9 cellular contexts compared by ENCODE assay signal in the genomic region with DNA sequence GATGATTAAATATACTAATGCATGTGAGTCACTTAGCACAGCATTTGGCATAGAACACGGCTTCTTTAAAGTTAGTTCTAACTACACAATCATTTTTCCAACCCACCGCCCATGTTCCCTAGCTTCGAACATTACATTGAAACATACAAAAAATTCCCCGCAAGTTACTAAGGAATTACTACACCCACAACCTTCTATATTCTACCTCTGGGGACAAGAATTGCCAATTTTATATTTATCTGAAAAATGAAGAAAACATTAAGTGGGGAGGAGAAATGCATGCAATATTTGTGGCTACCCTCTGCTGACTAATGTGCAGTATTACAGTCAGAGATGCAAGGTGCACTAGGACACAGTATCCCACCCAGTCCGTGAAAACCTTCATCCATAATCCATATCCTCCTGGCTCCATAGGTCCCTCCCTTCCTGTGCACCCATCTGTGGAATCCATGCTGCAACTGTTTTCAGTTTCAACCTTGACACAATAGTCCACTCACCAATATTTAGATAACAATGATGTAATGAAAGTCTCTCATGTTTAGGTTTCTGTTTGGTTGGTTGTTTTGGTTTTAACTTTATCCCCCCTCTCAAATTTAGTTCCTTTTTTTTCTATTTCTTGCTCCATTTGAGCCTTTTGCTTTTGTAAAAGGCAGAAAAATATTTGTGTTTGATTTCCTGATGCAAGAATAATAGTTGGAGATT. TPM values are rescaled to one million over a fixed set of nuclear protein-coding genes. Genes with fewer than 3 reads are reported as not detected.
A peak's percentile ranks its signal among the peaks of the same experiment; 100 is the strongest.
DNase-seq lines count a peak whose midpoint lies in the region; ATAC-seq and TF ChIP-seq lines count a peak whose summit lies in the region.
"Had no signal": no experiment of that assay in that cellular context is flagged by ENCODE, and none has a peak within 500 bp of the region (broad histone marks: within the 10 kb centered on the region; RNA-seq: fewer than 3 reads in every experiment).

No MANE protein-coding gene starts in this region.

- peak; percentile 43 for TF ChIP-seq CTCF in 22Rv1 (IDR thresholded peaks at IDR 0.05)
- peak; percentile 31 for TF ChIP-seq CTCF in GM12873 (IDR thresholded peaks at IDR 0.05; ENCODE audit: insufficient read depth, low read depth, low read length, missing control alignments)
- TF ChIP-seq CTCF in Panc1 (IDR thresholded peaks at IDR 0.05), result peak; percentile 61

- POLR2A ChIA-PET in Panc1 (lab: Charles Lee), result interaction anchor here (0.7 kb wide), 1 partner anchor 293 kb away, joined by 3 read pairs; no protein-coding TSS in a partner anchor
- POLR2A ChIA-PET in activated CD4-positive, alpha-beta T cell treated with anti-CD3 and anti-CD28 coated beads, Interleukin-2, amount 10 ng/mL, durations not matched to agents 7 days and 5 days (lab: Charles Lee), result no interaction called here

- H3K27ac ChIP-seq in 22Rv1, result no peak overlapping the region
- H3K27ac ChIP-seq in Panc1 (ENCODE audit: low read length), result no peak overlapping the region

- no peak overlapping the region for H3K4me3 Mint-ChIP-seq in activated CD4-positive, alpha-beta T cell treated with anti-CD3 and anti-CD28 coated beads, Interleukin-2, amount 10 ng/mL, durations not matched to agents 24 days and 14 days
- H3K4me3 Mint-ChIP-seq in activated CD4-positive, alpha-beta T cell treated with anti-CD3 and anti-CD28 coated beads, Interleukin-2, amount 10 ng/mL, durations not matched to agents 7 days and 5 days, result no peak overlapping the region
- H3K4me3 Mint-ChIP-seq: activated naive CD8-positive, alpha-beta T cell had no signal

- peak; percentile 69; the same call in 1 of the 2 replicates for ATAC-seq in Panc1

- intact Hi-C loops in Panc1 (cut with micrococcal nuclease; ENCODE audit: unreplicated experiment), result loop anchor here (10.0 kb wide), 1 partner anchor 144 kb away; no protein-coding TSS in a partner anchor
- intact Hi-C loops in activated CD4-positive, alpha-beta T cell treated with anti-CD3 and anti-CD28 coated beads, Interleukin-2, amount 10 ng/mL, durations not matched to agents 24 days and 14 days (cut with micrococcal nuclease), result loop anchor here (5.0 kb wide), 1 partner anchor 324 kb away; no protein-coding TSS in a partner anchor

- no peak overlapping the region; a peak in 1 of 4 replicates for H3K4me3 ChIP-seq in Panc1 (ENCODE audit: low read depth in 2 of 2, low read length in 2 of 2)
- no peak overlapping the region for H3K4me3 ChIP-seq in H7 (ENCODE audit: insufficient read depth, low read depth, low read length)

- H3K27ac Mint-ChIP-seq in activated CD4-positive, alpha-beta T cell treated with anti-CD3 and anti-CD28 coated beads, Interleukin-2, amount 10 ng/mL, durations not matched to agents 24 days and 14 days, result no peak overlapping the region
- no peak overlapping the region for H3K27ac Mint-ChIP-seq in activated CD4-positive, alpha-beta T cell treated with anti-CD3 and anti-CD28 coated beads, Interleukin-2, amount 10 ng/mL, durations not matched to agents 7 days and 5 days
- H3K27ac Mint-ChIP-seq: activated naive CD8-positive, alpha-beta T cell had no signal

- BruUV-seq in Panc1 (replicated peaks; lab: Mats Ljungman, UMichigan), result no TSS peak

- H3K4me1 Mint-ChIP-seq in activated CD4-positive, alpha-beta T cell treated with anti-CD3 and anti-CD28 coated beads, Interleukin-2, amount 10 ng/mL, durations not matched to agents 24 days and 14 days, result no peaks in the 10 kb centered on the region
- no peaks in the 10 kb centered on the region for H3K4me1 Mint-ChIP-seq in activated CD4-positive, alpha-beta T cell treated with anti-CD3 and anti-CD28 coated beads, Interleukin-2, amount 10 ng/mL, durations not matched to agents 7 days and 5 days

- no peaks in the 10 kb centered on the region for H3K36me3 ChIP-seq in Panc1 (ENCODE audit: control insufficient read depth, insufficient read depth, low read length)
- H3K36me3 ChIP-seq in H7 (replicated peaks; ENCODE audit: control insufficient read depth, insufficient read depth, low read length), result no peaks in the 10 kb centered on the region

- H3K27me3 ChIP-seq in Panc1 (ENCODE audit: control insufficient read depth, insufficient read depth, low read length) (no peaks in the 10 kb centered on the region), H7 (ENCODE audit: control insufficient read depth, insufficient read depth, low read length) (no peaks in the 10 kb centered on the region)

- no peaks in the 10 kb centered on the region for H3K9me3 Mint-ChIP-seq in activated CD4-positive, alpha-beta T cell treated with anti-CD3 and anti-CD28 coated beads, Interleukin-2, amount 10 ng/mL, durations not matched to agents 24 days and 14 days
- H3K9me3 Mint-ChIP-seq in activated CD4-positive, alpha-beta T cell treated with anti-CD3 and anti-CD28 coated beads, Interleukin-2, amount 10 ng/mL, durations not matched to agents 7 days and 5 days, result no peaks in the 10 kb centered on the region

- H3K27me3 Mint-ChIP-seq in activated CD4-positive, alpha-beta T cell treated with anti-CD3 and anti-CD28 coated beads, Interleukin-2, amount 10 ng/mL, durations not matched to agents 24 days and 14 days, result peaks cover 4% of the 10 kb centered on the region
- no peaks in the 10 kb centered on the region for H3K27me3 Mint-ChIP-seq in activated CD4-positive, alpha-beta T cell treated with anti-CD3 and anti-CD28 coated beads, Interleukin-2, amount 10 ng/mL, durations not matched to agents 7 days and 5 days

- in situ Hi-C loops in Panc1 (cut with HindIII; ENCODE audit: low pct_unique_long_range_greater_than_20kb, low sequenced_read_pairs), result no loop called here

- no peaks in the 10 kb centered on the region for H3K36me3 Mint-ChIP-seq in activated CD4-positive, alpha-beta T cell treated with anti-CD3 and anti-CD28 coated beads, Interleukin-2, amount 10 ng/mL, durations not matched to agents 24 days and 14 days (ENCODE audit: low read depth)
- no peaks in the 10 kb centered on the region for H3K36me3 Mint-ChIP-seq in activated CD4-positive, alpha-beta T cell treated with anti-CD3 and anti-CD28 coated beads, Interleukin-2, amount 10 ng/mL, durations not matched to agents 7 days and 5 days (ENCODE audit: low read depth)
- H3K36me3 Mint-ChIP-seq: activated naive CD8-positive, alpha-beta T cell had no signal

- no peaks in the 10 kb centered on the region for H3K9me3 ChIP-seq in Panc1 (ENCODE audit: control insufficient read depth, insufficient read depth, low read depth, low read length)

- 0 out of 2 replicates have a peak, but pooled peaks cover 3% of the 10 kb centered on the region for H3K4me1 ChIP-seq in Panc1 (ENCODE audit: control insufficient read depth, insufficient read depth, low read length)

- CTCF ChIA-PET in Panc1 (lab: Charles Lee), result no interaction called here
- CTCF ChIA-PET in activated CD4-positive, alpha-beta T cell treated with anti-CD3 and anti-CD28 coated beads, Interleukin-2, amount 10 ng/mL, durations not matched to agents 7 days and 5 days (lab: Charles Lee), result no interaction called here

- DNase-seq in Panc1 (ENCODE audit: low read depth, low spot score) (no peak), fibroblast of the conjunctiva (ENCODE audit: low read depth) (peak; percentile 49), H7 (no peak), cerebellar cortex (ENCODE audit: low spot score) (no peak)
- no peak for DNase-seq in activated CD4-positive, alpha-beta T cell treated with anti-CD3 and anti-CD28 coated beads, Interleukin-2, amount 10 ng/mL, durations not matched to agents 24 days and 14 days
- DNase-seq in activated CD4-positive, alpha-beta T cell treated with anti-CD3 and anti-CD28 coated beads, Interleukin-2, amount 10 ng/mL, durations not matched to agents 7 days and 5 days, result no peak

RNA-seq across cellular contexts. Expression of a gene that starts 31.6 kb away (rescaled TPM):
- 1.5 TPM for total RNA-seq in Panc1 (2021; ENCODE audit: unreplicated experiment)
- polyA plus RNA-seq in Panc1 (2012; ENCODE audit: insufficient read length), result 1.2 TPM
- total RNA-seq in activated CD4-positive, alpha-beta T cell treated with anti-CD3 and anti-CD28 coated beads, Interleukin-2, amount 10 ng/mL, durations not matched to agents 24 days and 14 days, result 0.95 and 2.8 TPM in 2 replicates
- total RNA-seq in activated CD4-positive, alpha-beta T cell treated with anti-CD3 and anti-CD28 coated beads, Interleukin-2, amount 10 ng/mL, durations not matched to agents 7 days and 5 days, result 1 to 10 TPM; 2.2 to 2.5 TPM
- total RNA-seq in H7 (2014; rRNA removed; shearing (Covaris generic)), result 4.2 and 7.9 TPM in 2 replicates
